22 cellular contexts compared by ENCODE assay signal in the genomic region with DNA sequence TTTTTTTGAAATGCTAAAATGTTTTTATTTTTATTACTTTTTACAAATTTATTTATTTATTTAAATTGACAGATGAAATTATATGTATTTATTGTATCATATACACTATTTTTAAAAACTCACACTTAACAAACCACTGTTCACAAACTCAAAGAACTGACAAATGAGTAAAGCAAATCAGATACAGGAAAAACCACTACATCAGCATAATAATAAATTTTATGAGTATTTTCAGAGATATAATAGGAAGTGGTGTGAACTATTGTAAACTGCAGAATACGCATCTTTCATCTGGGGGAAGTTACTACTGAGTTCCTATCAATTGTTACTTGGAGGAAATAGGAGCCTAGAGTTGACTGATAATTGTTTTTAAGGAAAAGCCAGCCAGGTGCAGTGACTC.
"Had no signal": no experiment of that assay in that cellular context is flagged by ENCODE, and none has a peak within 500 bp of the region (broad histone marks: within the 10 kb centered on the region; RNA-seq: fewer than 3 reads in every experiment).

No MANE protein-coding gene starts in this region.

- ATAC-seq: activated CD8-positive, alpha-beta T cell treated with anti-CD3 and anti-CD28 coated beads for 36 hours; activated T-cell treated with anti-CD3 and anti-CD28 coated beads, Interleukin-2, amount 50 U/mL, for 72 hours had no signal

- H3K4me2 ChIP-seq: SK-N-SH had no signal

- H3K27ac ChIP-seq: brain microvascular endothelial cell, cardiac muscle cell, Peyer's patch, RWPE1, SJCRH30, VCaP had no signal

- H3K4me1 ChIP-seq: Peyer's patch, SJCRH30 had no signal

- H3K36me3 ChIP-seq: brain microvascular endothelial cell, cardiac muscle cell, Peyer's patch, SJCRH30 had no signal

- H3K27me3 ChIP-seq: brain microvascular endothelial cell, cardiac muscle cell, Peyer's patch, SJCRH30 had no signal

- H3K9ac ChIP-seq: SK-N-SH had no signal

- H3K9me3 ChIP-seq: Peyer's patch, SJCRH30, SK-N-SH had no signal

- DNase-seq: activated CD4-positive, alpha-beta T cell treated with anti-CD3 and anti-CD28 coated beads for 4 hours; activated CD8-positive, alpha-beta memory T cell treated with anti-CD3 and anti-CD28 coated beads, Interleukin-2, amount 50 U/mL, for 4 hours; activated CD8-positive, alpha-beta T cell treated with anti-CD3 and anti-CD28 coated beads for 36 hours; activated gamma-delta T cell treated with Interleukin-2 at 50 U/mL for 16 hours; activated naive CD4-positive, alpha-beta T cell treated with anti-CD3 and anti-CD28 coated beads, Interleukin-2, amount 10 ng/mL, durations not matched to agents 7 days and 5 days; activated naive CD8-positive, alpha-beta T cell treated with anti-CD3 and anti-CD28 coated beads for 36 hours; activated T-cell treated with anti-CD3 and anti-CD28 coated beads, Interleukin-2, amount 50 U/mL, for 72 hours; brain microvascular endothelial cell; MM.1S; NCI-H1105; NCI-H1436; NCI-H187; NCI-H2081; NCI-H510A treated with DMSO at 0.1 percent for 48 hours; Peyer's patch; Right ventricle myocardium superior; SJCRH30; SK-N-SH; T-helper 1 cell had no signal

- H3K4me3 ChIP-seq: cardiac muscle cell, Peyer's patch, SJCRH30 had no signal
